Comparison of ENCODE assay signal across 29 cellular contexts in the genomic region with DNA sequence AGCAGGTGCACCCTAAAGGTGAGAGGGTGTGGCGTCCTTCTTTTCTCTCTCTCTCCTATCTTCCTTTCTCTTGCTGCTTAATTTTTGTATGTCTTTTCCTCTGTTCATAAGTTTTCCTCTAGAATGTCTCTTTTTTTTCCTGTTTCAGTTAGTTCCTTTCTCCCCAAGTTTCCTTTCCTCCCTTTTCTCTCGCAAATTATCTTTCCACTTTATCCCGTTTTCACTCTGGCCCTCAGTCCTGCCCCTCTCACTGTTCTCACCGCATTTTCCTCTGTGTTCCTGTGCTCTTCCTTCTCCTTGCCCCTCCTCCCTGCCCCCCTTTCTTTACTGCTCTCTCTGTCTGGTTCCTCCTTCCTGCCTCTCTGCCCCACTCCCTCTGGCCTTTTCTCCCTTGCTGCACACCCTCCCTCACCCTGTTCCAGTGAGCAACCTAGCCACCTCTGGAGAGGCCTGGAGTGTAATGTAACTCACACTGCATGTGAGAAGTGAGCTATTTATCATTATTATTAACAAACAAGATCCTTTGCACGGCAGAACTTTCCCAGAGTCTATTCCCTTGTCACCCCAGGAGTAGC.
DNase-seq lines count a peak whose midpoint lies in the region; ATAC-seq, FAIRE-seq and TF ChIP-seq lines count a peak whose summit lies in the region.
"Had no signal": no experiment of that assay in that cellular context is flagged by ENCODE, and none has a peak within 500 bp of the region (broad histone marks: within the 10 kb centered on the region; RNA-seq: fewer than 3 reads in every experiment).

No MANE protein-coding gene starts in this region.

- in situ Hi-C loops in gastrocnemius medialis (cut with MboI; ENCODE audit: low sequenced_read_pairs in 4 of 4): loop anchor here in 3 of 4 donors (10.0 to 25.0 kb wide), 4 partner anchors 166 to 249 kb away; partner anchors contain the start of genes SLC29A3 (in 2 of the 3) and CDH23 (in 1 of the 3)

- H3K27me3 Mint-ChIP-seq in WTC11 (ENCODE audit: low read depth): peaks cover 3% of the 10 kb centered on the region
- peaks cover 57% of the 10 kb centered on the region for H3K27me3 Mint-ChIP-seq in nephron progenitor cell (ENCODE audit: low read depth, poor library complexity)

- CTCF ChIA-PET in HEK293 (lab: Yijun Ruan, JAX) (interaction anchor here (1.9 kb wide), 1 partner anchor 9 kb away, joined by 12 read pairs; no protein-coding TSS in a partner anchor), WTC11 (lab: Charles Lee) (interaction anchor here (0.8 to 1.8 kb wide), 3 partner anchors 9 to 177 kb away, joined by 3 to 6 read pairs (median 5); no protein-coding TSS in a partner anchor)

- TF ChIP-seq POLR2A in esophagus squamous epithelium (IDR thresholded peaks at IDR 0.05): no peak
- TF ChIP-seq POLR2A in gastrocnemius medialis (IDR thresholded peaks at IDR 0.05): no peak

- no peak for DNase-seq in WTC11 (ENCODE audit: low spot score)
- no peak for DNase-seq in nephron progenitor cell
- DNase-seq in esophagus squamous epithelium (lab: John Stamatoyannopoulos, UW): no peak
- no peak for DNase-seq in D721Med (ENCODE audit: insufficient read length, low spot score)
- no peak for DNase-seq in gastrocnemius medialis
- DNase-seq: activated CD4-positive, alpha-beta T cell treated with anti-CD3 and anti-CD28 coated beads, Interleukin-2, amount 10 ng/mL, durations not matched to agents 7 days and 5 days; activated gamma-delta T cell treated with Interleukin-2 at 50 U/mL for 16 hours; activated T-cell treated with anti-CD3 and anti-CD28 coated beads, Interleukin-2, amount 50 U/mL, for 24 hours; body of pancreas; Caco-2; cerebellar nuclear complex; DMS79 treated with DMSO at 0.1 percent for 48 hours; dorsolateral prefrontal cortex; HCEC 1CT; hypothalamus; Karpas-422; left ventricle myocardium inferior; mesendoderm; naive B cell; occipital lobe; T-helper 2 cell; WERI-Rb-1 had no signal

- peaks cover 13% of the 10 kb centered on the region for H3K4me1 ChIP-seq in BLaER1
- H3K4me1 ChIP-seq in HEK293 (ENCODE audit: control insufficient read depth, insufficient read depth, low read length): peaks cover 4% of the 10 kb centered on the region
- H3K4me1 ChIP-seq in esophagus squamous epithelium: no peaks in the 10 kb centered on the region
- H3K4me1 ChIP-seq in gastrocnemius medialis: no peaks in the 10 kb centered on the region
- H3K4me1 ChIP-seq: Caco-2, left ventricle myocardium inferior, tibial nerve had no signal

- H3K4me3 Mint-ChIP-seq in WTC11 (no peak overlapping the region), nephron progenitor cell (peak overlapping the region; percentile 4)
- H3K4me3 Mint-ChIP-seq: activated CD4-positive, alpha-beta T cell treated with anti-CD3 and anti-CD28 coated beads, Interleukin-2, amount 10 ng/mL, durations not matched to agents 7 days and 5 days; activated T-cell treated with anti-CD3 and anti-CD28 coated beads, Interleukin-2, amount 50 U/mL, for 24 hours; naive B cell had no signal

- POLR2A ChIA-PET in HEK293 (lab: Yijun Ruan, JAX): no interaction called here
- POLR2A ChIA-PET in WTC11 (lab: Charles Lee): no interaction called here

- no peaks in the 10 kb centered on the region for H4K20me1 ChIP-seq in BLaER1

- H3K27me3 ChIP-seq in BLaER1: no peaks in the 10 kb centered on the region
- H3K27me3 ChIP-seq in esophagus squamous epithelium: peaks cover 0 to 12% (median 0%) of the 10 kb centered on the region in 4 donors
- no peaks in the 10 kb centered on the region for H3K27me3 ChIP-seq in gastrocnemius medialis
- H3K27me3 ChIP-seq: body of pancreas, tibial nerve had no signal

- WGBS in esophagus squamous epithelium, 2 donors: 33 to 43% methylated on average over 5 of the region's 5 CpGs

- FAIRE-seq in D721Med (lab: Jason Lieb, UNC): no peak
- FAIRE-seq: GM19239 had no signal

- H3K27ac ChIP-seq in BLaER1 (no peak overlapping the region), HEK293 (ENCODE audit: extremely low read depth, low read depth, low read length) (no peak overlapping the region), esophagus squamous epithelium (no peak overlapping the region), gastrocnemius medialis (no peak overlapping the region)
- H3K27ac ChIP-seq: body of pancreas, C4-2B, dorsolateral prefrontal cortex, left ventricle myocardium inferior, SK-N-MC, skin epidermis, tibial nerve had no signal

- H3K4me2 ChIP-seq in BLaER1: peak overlapping the region; percentile 55

- H3K9me3 Mint-ChIP-seq in WTC11: no peaks in the 10 kb centered on the region
- H3K9me3 Mint-ChIP-seq in nephron progenitor cell: no peaks in the 10 kb centered on the region
- H3K9me3 Mint-ChIP-seq: activated CD4-positive, alpha-beta T cell treated with anti-CD3 and anti-CD28 coated beads, Interleukin-2, amount 10 ng/mL, durations not matched to agents 7 days and 5 days; activated T-cell treated with anti-CD3 and anti-CD28 coated beads, Interleukin-2, amount 50 U/mL, for 24 hours had no signal

- no peaks in the 10 kb centered on the region for H3K9me3 ChIP-seq in BLaER1
- no peaks in the 10 kb centered on the region for H3K9me3 ChIP-seq in HEK293 (ENCODE audit: control insufficient read depth, insufficient read depth, low read depth, low read length)
- no peaks in the 10 kb centered on the region for H3K9me3 ChIP-seq in esophagus squamous epithelium
- no peaks in the 10 kb centered on the region for H3K9me3 ChIP-seq in gastrocnemius medialis
- H3K9me3 ChIP-seq: body of pancreas, Caco-2, left ventricle myocardium inferior, tibial nerve had no signal

- H3K4me3 ChIP-seq in BLaER1 (no peak overlapping the region), HEK293 (ENCODE audit: low read depth, low read length) (no peak overlapping the region), esophagus squamous epithelium (no peak overlapping the region), gastrocnemius medialis (no peak overlapping the region)
- H3K4me3 ChIP-seq: body of pancreas, dorsolateral prefrontal cortex, left ventricle myocardium inferior, SK-N-MC, skin epidermis, tibial nerve had no signal

- H3K27ac Mint-ChIP-seq in WTC11 (no peak overlapping the region), nephron progenitor cell (no peak overlapping the region)
- H3K27ac Mint-ChIP-seq: activated CD4-positive, alpha-beta T cell treated with anti-CD3 and anti-CD28 coated beads, Interleukin-2, amount 10 ng/mL, durations not matched to agents 7 days and 5 days; activated T-cell treated with anti-CD3 and anti-CD28 coated beads, Interleukin-2, amount 50 U/mL, for 24 hours had no signal

- H3K36me3 Mint-ChIP-seq in WTC11 (no peaks in the 10 kb centered on the region), nephron progenitor cell (ENCODE audit: low read depth) (no peaks in the 10 kb centered on the region)

- H3K4me1 Mint-ChIP-seq in WTC11 (peaks cover 41% of the 10 kb centered on the region), nephron progenitor cell (peaks cover 29% of the 10 kb centered on the region)
- H3K4me1 Mint-ChIP-seq: activated CD4-positive, alpha-beta T cell treated with anti-CD3 and anti-CD28 coated beads, Interleukin-2, amount 10 ng/mL, durations not matched to agents 7 days and 5 days; naive B cell had no signal

- peak; percentile 62 for ATAC-seq in WTC11
- no peak for ATAC-seq in gastrocnemius medialis
- ATAC-seq: body of pancreas had no signal

- H3K36me3 ChIP-seq in BLaER1 (no peaks in the 10 kb centered on the region), HEK293 (ENCODE audit: control insufficient read depth in 2 of 2, insufficient read depth in 1 of 2, low read length in 2 of 2) (no peaks in the 10 kb centered on the region), esophagus squamous epithelium (no peaks in the 10 kb centered on the region), gastrocnemius medialis (no peaks in the 10 kb centered on the region)
- H3K36me3 ChIP-seq: left ventricle myocardium inferior, tibial nerve had no signal

- H3K9ac ChIP-seq in BLaER1: no peak overlapping the region

- TF ChIP-seq CTCF in HEK293 (tag by site-specific recombination; IDR thresholded peaks at IDR 0.05) (no peak), WTC11 (IDR thresholded peaks at IDR 0.05) (no peak), nephron progenitor cell (IDR thresholded peaks at IDR 0.05) (no peak), esophagus squamous epithelium (IDR thresholded peaks at IDR 0.05) (no peak), D721Med (IDR thresholded peaks at IDR 0.05; ENCODE audit: insufficient read depth, missing control alignments) (no peak), gastrocnemius medialis (IDR thresholded peaks at IDR 0.05 in 4 of 5, conservative IDR thresholded peaks at IDR 0.05 in 1 of 5) (no peak)

- intact Hi-C loops in esophagus squamous epithelium (cut with DNase I): loop anchor here (5.0 kb wide), 1 partner anchor 164 kb away; the partner anchor contains the start of gene CDH23
- intact Hi-C loops in gastrocnemius medialis (cut with DNase I; ENCODE audit: low total_unique reads): no loop called here

TF ChIP-seq in HEK293, 187 proteins besides CTCF, POLR2A, EP300 and RAD21 (continues in another document):
- TF ChIP-seq GLI4 (tag by site-specific recombination; IDR thresholded peaks at IDR 0.05) (no peak), ZNF610 (tag by site-specific recombination; IDR thresholded peaks at IDR 0.05; ENCODE audit: borderline replicate concordance) (no peak), ZNF514 (tag by site-specific recombination; IDR thresholded peaks at IDR 0.05) (no peak), ZNF366 (tag by site-specific recombination; conservative IDR thresholded peaks at IDR 0.05) (0 out of 2 replicates have a peak, but pooled peaks have one; percentile 37), YY2 (tag by site-specific recombination; IDR thresholded peaks at IDR 0.05) (no peak)

TF ChIP-seq in WTC11, 78 proteins besides CTCF, POLR2A, EP300 and RAD21 (continues in another document):
- TF ChIP-seq EMX1 (CRISPR knock-in tag; IDR thresholded peaks at IDR 0.05): no peak
- TF ChIP-seq SMAD3 (CRISPR knock-in tag; IDR thresholded peaks at IDR 0.05; ENCODE audit: borderline replicate concordance): no peak
